25 cellular contexts compared by ENCODE assay signal in the genomic region with DNA sequence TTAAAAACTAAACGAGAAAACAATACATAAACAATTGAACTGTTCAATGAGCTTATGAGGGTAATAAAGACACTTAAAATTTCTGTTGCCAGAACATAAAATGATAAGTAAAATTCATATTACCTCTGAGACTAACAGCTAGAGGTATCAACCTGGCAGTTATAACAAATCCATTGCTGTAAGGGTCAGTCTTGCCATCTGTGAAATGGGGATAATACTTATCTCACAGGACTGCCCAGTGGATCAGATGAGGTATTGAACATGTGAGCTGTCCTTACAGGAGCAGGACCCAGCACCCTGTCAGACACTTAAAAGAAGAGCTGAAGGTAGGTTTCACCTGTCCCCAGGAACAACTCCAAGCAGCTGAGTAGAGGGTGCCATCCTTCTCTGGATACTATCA.
"Had no signal": no experiment of that assay in that cellular context is flagged by ENCODE, and none has a peak within 500 bp of the region (broad histone marks: within the 10 kb centered on the region; RNA-seq: fewer than 3 reads in every experiment).

No MANE protein-coding gene starts in this region.

- H3K4me3 Mint-ChIP-seq: activated CD4-positive, alpha-beta T cell treated with anti-CD3 and anti-CD28 coated beads for 36 hours; activated CD8-positive, alpha-beta T cell treated with anti-CD3 and anti-CD28 coated beads for 36 hours; activated naive CD4-positive, alpha-beta T cell treated with anti-CD3 and anti-CD28 coated beads, Interleukin-2, amount 10 ng/mL, durations not matched to agents 7 days and 5 days; activated naive CD8-positive, alpha-beta T cell treated with anti-CD3 and anti-CD28 coated beads, Interleukin-2, amount 10 ng/mL, durations not matched to agents 7 days and 5 days; activated T-cell treated with anti-CD3 and anti-CD28 coated beads, Interleukin-2, amount 50 U/mL, for 72 hours; central memory CD8-positive, alpha-beta T cell; T-helper 17 cell had no signal

- H3K4me1 ChIP-seq: body of pancreas had no signal

- H3K36me3 Mint-ChIP-seq: activated naive CD4-positive, alpha-beta T cell treated with anti-CD3 and anti-CD28 coated beads, Interleukin-2, amount 10 ng/mL, durations not matched to agents 7 days and 5 days; activated naive CD8-positive, alpha-beta T cell treated with anti-CD3 and anti-CD28 coated beads, Interleukin-2, amount 10 ng/mL, durations not matched to agents 7 days and 5 days had no signal

- H3K9me3 ChIP-seq: body of pancreas had no signal

- FAIRE-seq: RCC 7860 had no signal

- H3K4me2 ChIP-seq: KMS-11 had no signal

- H3K27ac Mint-ChIP-seq: activated CD4-positive, alpha-beta T cell treated with anti-CD3 and anti-CD28 coated beads for 36 hours; activated CD8-positive, alpha-beta T cell treated with anti-CD3 and anti-CD28 coated beads for 36 hours; activated naive CD4-positive, alpha-beta T cell treated with anti-CD3 and anti-CD28 coated beads, Interleukin-2, amount 10 ng/mL, durations not matched to agents 7 days and 5 days; activated naive CD8-positive, alpha-beta T cell treated with anti-CD3 and anti-CD28 coated beads, Interleukin-2, amount 10 ng/mL, durations not matched to agents 7 days and 5 days; activated T-cell treated with anti-CD3 and anti-CD28 coated beads, Interleukin-2, amount 50 U/mL, for 72 hours; activated T-helper 2 cell treated with anti-CD3 and anti-CD28 coated beads, Interferon-gamma antibody, Interleukin-2, Interleukin-4, amounts not matched to agents 10 μg/mL and 5 μg/mL and 100 μg/mL, durations not matched to agents 14 hours and 24 hours and 36 hours; T-helper 17 cell had no signal

- H3K9ac ChIP-seq: KMS-11 had no signal

- H3K27me3 Mint-ChIP-seq: activated CD8-positive, alpha-beta T cell treated with anti-CD3 and anti-CD28 coated beads for 36 hours; central memory CD8-positive, alpha-beta T cell; T-helper 17 cell had no signal

- DNase-seq: activated CD4-positive, alpha-beta T cell treated with anti-CD3 and anti-CD28 coated beads for 36 hours; activated CD4-positive, alpha-beta T cell treated with anti-CD3 and anti-CD28 coated beads, Interleukin-2, amount 50 U/mL, for 1 hour; activated CD8-positive, alpha-beta memory T cell treated with anti-CD3 and anti-CD28 coated beads, Interleukin-2, amount 50 U/mL, for 4 hours; activated CD8-positive, alpha-beta T cell treated with anti-CD3 and anti-CD28 coated beads for 36 hours; activated gamma-delta T cell treated with Interleukin-2 at 50 U/mL for 16 hours; activated naive CD4-positive, alpha-beta T cell treated with anti-CD3 and anti-CD28 coated beads, Interleukin-2, amount 10 ng/mL, durations not matched to agents 7 days and 5 days; activated naive CD8-positive, alpha-beta T cell treated with anti-CD3 and anti-CD28 coated beads, Interleukin-2, amount 10 ng/mL, durations not matched to agents 7 days and 5 days; activated T-cell treated with anti-CD3 and anti-CD28 coated beads, Interleukin-2, amount 50 U/mL, for 72 hours; aorta; body of pancreas; NCI-H1105; NCI-H1436; NCI-H1694 treated with DMSO at 0.1 percent for 48 hours; NCI-H2029 treated with DMSO at 0.1 percent for 48 hours; NCI-H345; NCI-H510A treated with DMSO at 0.1 percent for 48 hours; NCI-H69; PC-3; SHP77; T-helper 17 cell; T-helper 9 cell had no signal

- H3K9me3 Mint-ChIP-seq: activated CD8-positive, alpha-beta T cell treated with anti-CD3 and anti-CD28 coated beads for 36 hours; activated naive CD4-positive, alpha-beta T cell treated with anti-CD3 and anti-CD28 coated beads, Interleukin-2, amount 10 ng/mL, durations not matched to agents 7 days and 5 days; activated naive CD8-positive, alpha-beta T cell treated with anti-CD3 and anti-CD28 coated beads, Interleukin-2, amount 10 ng/mL, durations not matched to agents 7 days and 5 days; activated T-cell treated with anti-CD3 and anti-CD28 coated beads, Interleukin-2, amount 50 U/mL, for 72 hours; activated T-helper 2 cell treated with anti-CD3 and anti-CD28 coated beads, Interferon-gamma antibody, Interleukin-2, Interleukin-4, amounts not matched to agents 10 μg/mL and 5 μg/mL and 100 μg/mL, durations not matched to agents 14 hours and 24 hours and 36 hours; central memory CD8-positive, alpha-beta T cell had no signal

- H3K27ac ChIP-seq: body of pancreas, KMS-11 had no signal

- ATAC-seq: activated CD4-positive, alpha-beta T cell treated with anti-CD3 and anti-CD28 coated beads for 36 hours; activated CD8-positive, alpha-beta T cell treated with anti-CD3 and anti-CD28 coated beads for 36 hours; activated T-cell treated with anti-CD3 and anti-CD28 coated beads, Interleukin-2, amount 50 U/mL, for 72 hours; body of pancreas; PC-3; T-helper 17 cell had no signal

- H3K4me3 ChIP-seq: body of pancreas had no signal
